In the genomic region with DNA sequence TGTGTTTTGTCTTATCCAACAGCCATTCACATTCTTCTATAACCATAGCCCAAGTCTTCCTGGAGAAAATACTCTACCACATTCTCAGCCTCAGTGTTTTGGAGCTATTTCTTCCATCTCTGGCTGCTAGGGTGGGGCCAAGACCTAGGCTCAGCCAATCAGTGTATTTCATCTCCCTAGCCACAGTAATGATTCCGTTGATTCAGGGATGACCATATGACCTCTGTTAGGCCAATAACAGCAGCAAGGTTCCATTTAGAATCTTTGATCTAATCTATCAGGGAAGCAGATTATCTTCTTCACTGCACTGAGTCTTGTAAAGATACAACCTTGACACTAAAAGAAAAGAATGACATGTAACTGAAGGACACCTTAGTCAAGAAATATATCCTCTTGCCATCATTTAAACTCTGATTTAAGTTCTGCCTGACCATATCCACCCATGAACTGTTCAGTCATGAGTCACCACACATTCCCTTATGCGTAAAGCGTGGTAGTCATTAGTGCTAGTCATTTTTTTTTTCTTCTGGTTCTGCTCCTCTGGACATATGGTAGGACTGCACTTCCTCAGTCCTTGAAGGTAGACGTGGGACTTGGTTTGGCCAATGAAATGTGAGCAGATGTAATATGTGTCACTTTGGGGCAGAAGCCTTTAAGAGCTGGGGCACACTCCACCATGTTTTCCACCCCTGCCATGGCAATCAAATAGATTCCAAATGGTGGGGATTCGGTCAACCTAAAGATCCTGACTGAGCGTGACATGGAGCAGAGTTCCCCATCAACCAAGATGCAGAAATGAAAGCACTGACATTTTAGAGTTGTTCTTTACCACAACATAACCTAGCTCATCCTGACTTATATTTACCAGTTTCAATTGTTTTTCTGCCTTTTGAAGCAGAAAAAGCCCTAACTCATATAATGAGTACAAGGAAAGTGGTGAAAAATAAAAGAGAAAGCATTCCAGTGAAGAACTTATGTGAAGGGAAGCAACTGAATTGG, we compare ENCODE assay signal across 14 cellular contexts. TPM values are rescaled to one million over a fixed set of nuclear protein-coding genes. Genes with fewer than 3 reads are reported as not detected.
A peak's percentile ranks its signal among the peaks of the same experiment; 100 is the strongest.
DNase-seq lines count a peak whose midpoint lies in the region; ATAC-seq, FAIRE-seq and TF ChIP-seq lines count a peak whose summit lies in the region.
"Had no signal": no experiment of that assay in that cellular context is flagged by ENCODE, and none has a peak within 500 bp of the region (broad histone marks: within the 10 kb centered on the region; RNA-seq: fewer than 3 reads in every experiment).

No MANE protein-coding gene starts in this region.

- H3K79me2 ChIP-seq in smooth muscle cell (ENCODE audit: low read depth): no peaks in the 10 kb centered on the region

- intact Hi-C loops in CD8-positive, alpha-beta T cell (cut with DNase I, micrococcal nuclease): no loop called here

- no peaks in the 10 kb centered on the region for H3K36me3 ChIP-seq in smooth muscle cell (ENCODE audit: low read depth)
- no peaks in the 10 kb centered on the region for H3K36me3 ChIP-seq in CD8-positive, alpha-beta T cell (ENCODE audit: insufficient read depth, low read length)
- H3K36me3 ChIP-seq: cardiac muscle cell had no signal

- no peaks in the 10 kb centered on the region for H3F3A ChIP-seq in smooth muscle cell (ENCODE audit: low read depth)

- peaks cover 3% of the 10 kb centered on the region for H3K9me3 Mint-ChIP-seq in CD8-positive, alpha-beta T cell

- no peaks in the 10 kb centered on the region for H3K27me3 ChIP-seq in smooth muscle cell (ENCODE audit: low read depth)
- H3K27me3 ChIP-seq in CD8-positive, alpha-beta T cell (ENCODE audit: insufficient read depth, low read length): no peaks in the 10 kb centered on the region
- H3K27me3 ChIP-seq: cardiac muscle cell had no signal

- no peaks in the 10 kb centered on the region for H3K27me3 Mint-ChIP-seq in CD8-positive, alpha-beta T cell (ENCODE audit: low read depth)

- ATAC-seq in GM19468 (IDR thresholded peaks at IDR 0.05; ENCODE audit: extremely low read depth, unreplicated experiment) (peak; percentile 14), GM19351 (IDR thresholded peaks at IDR 0.05; ENCODE audit: unreplicated experiment) (no peak), GM21717 (IDR thresholded peaks at IDR 0.05; ENCODE audit: unreplicated experiment) (no peak)
- no peak for ATAC-seq in CD8-positive, alpha-beta T cell
- ATAC-seq: psoas muscle, T-helper 17 cell had no signal

- peak; percentile 89 for DNase-seq in RCC 7860 (ENCODE audit: low spot score)
- DNase-seq in fibroblast of gingiva (ENCODE audit: low read depth): peak; percentile 47
- no peak for DNase-seq in smooth muscle cell (lab: John Stamatoyannopoulos, UW; ENCODE audit: unreplicated experiment)
- DNase-seq in CD8-positive, alpha-beta T cell: no peak
- DNase-seq: activated CD4-positive, alpha-beta T cell treated with anti-CD3 and anti-CD28 coated beads for 4 hours; psoas muscle; T-helper 17 cell had no signal

- no peak overlapping the region for H3K27ac Mint-ChIP-seq in CD8-positive, alpha-beta T cell
- H3K27ac Mint-ChIP-seq: T-helper 17 cell had no signal

- no peak overlapping the region for H3K9ac ChIP-seq in smooth muscle cell (ENCODE audit: low read depth)
- H3K9ac ChIP-seq: KMS-11 had no signal

- H3K4me1 Mint-ChIP-seq in CD8-positive, alpha-beta T cell (ENCODE audit: low read depth): no peaks in the 10 kb centered on the region
- H3K4me1 Mint-ChIP-seq: T-helper 17 cell had no signal

- no peak overlapping the region for H2AFZ ChIP-seq in smooth muscle cell (ENCODE audit: low read depth)

- WGBS in smooth muscle cell (ENCODE audit: low lambda C conversion rate): 50% methylated on average over 6 of the region's 6 CpGs

- no peaks in the 10 kb centered on the region for H3K36me3 Mint-ChIP-seq in CD8-positive, alpha-beta T cell

- POLR2A ChIA-PET in CD8-positive, alpha-beta T cell (lab: Charles Lee): no interaction called here

- H3K4me3 Mint-ChIP-seq in CD8-positive, alpha-beta T cell: no peak overlapping the region
- H3K4me3 Mint-ChIP-seq: T-helper 17 cell had no signal

- no peak overlapping the region for H3K4me3 ChIP-seq in smooth muscle cell
- no peak overlapping the region for H3K4me3 ChIP-seq in CD8-positive, alpha-beta T cell (ENCODE audit: low read depth, low read length)
- H3K4me3 ChIP-seq: cardiac muscle cell, psoas muscle had no signal

- no peaks in the 10 kb centered on the region for H3K9me3 ChIP-seq in smooth muscle cell (replicated peaks; ENCODE audit: low read depth)
- no peaks in the 10 kb centered on the region for H3K9me3 ChIP-seq in CD8-positive, alpha-beta T cell (ENCODE audit: low read length)
- H3K9me3 ChIP-seq: psoas muscle had no signal

- peak overlapping the region; percentile 14 for H3K27ac ChIP-seq in smooth muscle cell (ENCODE audit: low read depth)
- no peak overlapping the region for H3K27ac ChIP-seq in CD8-positive, alpha-beta T cell (ENCODE audit: low read depth, low read length)
- H3K27ac ChIP-seq: cardiac muscle cell, KMS-11, psoas muscle had no signal

- CTCF ChIA-PET in CD8-positive, alpha-beta T cell (lab: Charles Lee): interaction anchor here (1.2 kb wide), 1 partner anchor 13 kb away, joined by 3 read pairs; no protein-coding TSS in a partner anchor

- TF ChIP-seq CTCF in smooth muscle cell (IDR thresholded peaks at IDR 0.05; ENCODE audit: borderline replicate concordance, insufficient read depth, poor library complexity, severe bottlenecking): no peak
- no peak for TF ChIP-seq CTCF in CD8-positive, alpha-beta T cell (IDR thresholded peaks at IDR 0.05)

- no peak overlapping the region for H3K4me2 ChIP-seq in smooth muscle cell
- H3K4me2 ChIP-seq: KMS-11 had no signal

- H4K20me1 ChIP-seq in smooth muscle cell (ENCODE audit: low read depth): no peaks in the 10 kb centered on the region

- peak; percentile 95 for FAIRE-seq in RCC 7860 (lab: Jason Lieb, UNC)
- FAIRE-seq: H1 had no signal

- H3K4me1 ChIP-seq in smooth muscle cell (ENCODE audit: low read depth): no peaks in the 10 kb centered on the region
- no peaks in the 10 kb centered on the region for H3K4me1 ChIP-seq in CD8-positive, alpha-beta T cell (ENCODE audit: insufficient read depth, low read length)
- H3K4me1 ChIP-seq: psoas muscle had no signal

RNA-seq across cellular contexts. Expression of a gene that starts 12.7 kb away (rescaled TPM):
- total RNA-seq in smooth muscle cell: 2.5 and 11.2 TPM in 2 replicates
- polyA plus RNA-seq in smooth muscle cell: 7.3 and 11.1 TPM in 2 replicates
- under 1 TPM in 1 of 2 experiments, not detected in 1; 0.38 TPM for total RNA-seq in CD8-positive, alpha-beta T cell

RNA-seq across cellular contexts. Expression of a gene that starts 25.0 kb away (rescaled TPM):
- not detected in 2 replicates for total RNA-seq in smooth muscle cell
- polyA plus RNA-seq in smooth muscle cell: not detected in 2 replicates
- not detected for total RNA-seq in CD8-positive, alpha-beta T cell
- total RNA-seq: cardiac muscle cell, H1, mononuclear cell, psoas muscle, T-helper 17 cell had no signal
- polyA plus RNA-seq: cardiac muscle cell, H1, psoas muscle had no signal

Comparison
In these comparisons a context has a peak if more than half of its experiments do, and no peak if none do; other contexts are left out.
1. DNase-seq: peak in RCC 7860 (single experiment) and fibroblast of gingiva (single experiment); none in smooth muscle cell (single experiment) and CD8-positive, alpha-beta T cell (0 of 7).